1 cellular context compared by ENCODE assay signal in genomic region chr1:202349263-202349928, GRCh38.
TF ChIP-seq lines count a peak whose summit lies in the region.

No MANE protein-coding gene starts in this region.

TF ChIP-seq in SK-N-SH, 30 proteins besides CTCF, POLR2A, EP300 and RAD21 (continued from another document):
- TF ChIP-seq REST (IDR thresholded peaks at IDR 0.05; ENCODE audit: low read depth, low read length) (no peak), MXI1 (IDR thresholded peaks at IDR 0.05; ENCODE audit: low read depth, low read length) (peak; percentile 46)
